Comparison of ENCODE assay signal across 29 cellular contexts in genomic region chr10:24616536-24616935, GRCh38.
A peak's percentile ranks its signal among the peaks of the same experiment; 100 is the strongest.
DNase-seq lines count a peak whose midpoint lies in the region; ATAC-seq and TF ChIP-seq lines count a peak whose summit lies in the region.
"Had no signal": no experiment of that assay in that cellular context is flagged by ENCODE, and none has a peak within 500 bp of the region (broad histone marks: within the 10 kb centered on the region; RNA-seq: fewer than 3 reads in every experiment).

No MANE protein-coding gene starts in this region.

- H3K9ac ChIP-seq in GM23248, result peak overlapping the region; percentile 2; the same call in 1 of the 2 replicates

- H3K9me3 ChIP-seq in GM23248 (ENCODE audit: low read depth), result no peaks in the 10 kb centered on the region
- H3K9me3 ChIP-seq in RWPE2 (ENCODE audit: severe bottlenecking), result no peaks in the 10 kb centered on the region
- H3K9me3 ChIP-seq in mucosa of descending colon, result no peaks in the 10 kb centered on the region
- H3K9me3 ChIP-seq: adrenal gland, psoas muscle, thyroid gland had no signal

- intact Hi-C loops in mucosa of descending colon (cut with DNase I, micrococcal nuclease), result no loop called here

- H3F3A ChIP-seq in GM23248 (ENCODE audit: insufficient read depth), result peaks cover 22% of the 10 kb centered on the region

- peaks cover 28% of the 10 kb centered on the region for H3K36me3 ChIP-seq in GM23248 (ENCODE audit: low read depth)
- H3K36me3 ChIP-seq in RWPE2 (ENCODE audit: low read depth), result peaks cover 48% of the 10 kb centered on the region
- no peaks in the 10 kb centered on the region for H3K36me3 ChIP-seq in mucosa of descending colon (ENCODE audit: low read depth)
- H3K36me3 ChIP-seq: thyroid gland had no signal

- H3K9me3 Mint-ChIP-seq in stimulated activated naive B cell treated with anti-CD40 and anti-IgM and Interleukin-4, amounts not matched to agents 10 μg/mL and 1 μg/mL and 100 μg/mL, for 72 hours, result no peaks in the 10 kb centered on the region
- H3K9me3 Mint-ChIP-seq: activated CD4-positive, alpha-beta memory T cell treated with anti-CD3 and anti-CD28 coated beads, Interleukin-2, amount 10 ng/mL, durations not matched to agents 7 days and 5 days; activated naive CD4-positive, alpha-beta T cell treated with anti-CD3 and anti-CD28 coated beads, Interleukin-2, amount 10 ng/mL, durations not matched to agents 7 days and 5 days; activated T-helper 1 cell treated with anti-CD3 and anti-CD28 coated beads, Interleukin-12 subunit alpha, Interleukin-12 subunit beta, Interleukin-2, Interleukin-4 antibody, amounts not matched to agents 30 ng/mL and 10 ng/mL and 1 ng/mL, durations not matched to agents 14 hours and 24 hours and 36 hours; naive thymus-derived CD8-positive, alpha-beta T cell had no signal

- H3K27ac ChIP-seq in GM23248 (peak overlapping the region; percentile 67), RWPE2 (ENCODE audit: poor library complexity, severe bottlenecking) (peak overlapping the region; percentile 22), epithelial cell of prostate (peak overlapping the region; percentile 83)
- H3K27ac ChIP-seq: adrenal gland, C4-2B, psoas muscle, thyroid gland had no signal

- no peak overlapping the region for H3K4me3 Mint-ChIP-seq in stimulated activated naive B cell treated with anti-CD40 and anti-IgM and Interleukin-4, amounts not matched to agents 10 μg/mL and 1 μg/mL and 100 μg/mL, for 72 hours
- H3K4me3 Mint-ChIP-seq: activated CD4-positive, alpha-beta memory T cell treated with anti-CD3 and anti-CD28 coated beads, Interleukin-2, amount 10 ng/mL, durations not matched to agents 7 days and 5 days; activated naive CD4-positive, alpha-beta T cell treated with anti-CD3 and anti-CD28 coated beads, Interleukin-2, amount 10 ng/mL, durations not matched to agents 7 days and 5 days; activated T-helper 1 cell treated with anti-CD3 and anti-CD28 coated beads, Interleukin-12 subunit alpha, Interleukin-12 subunit beta, Interleukin-2, Interleukin-4 antibody, amounts not matched to agents 30 ng/mL and 10 ng/mL and 1 ng/mL, durations not matched to agents 14 hours and 24 hours and 36 hours had no signal

- TF ChIP-seq CTCF in RWPE2 (IDR thresholded peaks at IDR 0.05; ENCODE audit: poor library complexity, severe bottlenecking), result no peak
- TF ChIP-seq CTCF in mucosa of descending colon (IDR thresholded peaks at IDR 0.05), result no peak

- H3K4me3 ChIP-seq in GM23248, result no peak overlapping the region
- no peak overlapping the region for H3K4me3 ChIP-seq in RWPE2 (ENCODE audit: severe bottlenecking)
- no peak overlapping the region for H3K4me3 ChIP-seq in mucosa of descending colon
- H3K4me3 ChIP-seq: adrenal gland, psoas muscle, thyroid gland had no signal

- peaks cover 74% of the 10 kb centered on the region for H3K79me2 ChIP-seq in GM23248 (ENCODE audit: insufficient read depth)

- H3K9me2 ChIP-seq in GM23248 (ENCODE audit: insufficient read depth), result no peaks in the 10 kb centered on the region

- H2AFZ ChIP-seq in GM23248, result no peak overlapping the region

- H3K36me3 Mint-ChIP-seq in stimulated activated naive B cell treated with anti-CD40 and anti-IgM and Interleukin-4, amounts not matched to agents 10 μg/mL and 1 μg/mL and 100 μg/mL, for 72 hours, result peaks cover 0 to 6% of the 10 kb centered on the region in 2 donors

- H3K27ac Mint-ChIP-seq in stimulated activated naive B cell treated with anti-CD40 and anti-IgM and Interleukin-4, amounts not matched to agents 10 μg/mL and 1 μg/mL and 100 μg/mL, for 72 hours, result peak overlapping the region; percentile 3
- H3K27ac Mint-ChIP-seq: activated CD4-positive, alpha-beta memory T cell treated with anti-CD3 and anti-CD28 coated beads, Interleukin-2, amount 10 ng/mL, durations not matched to agents 7 days and 5 days; activated naive CD4-positive, alpha-beta T cell treated with anti-CD3 and anti-CD28 coated beads, Interleukin-2, amount 10 ng/mL, durations not matched to agents 7 days and 5 days; activated T-helper 1 cell treated with anti-CD3 and anti-CD28 coated beads, Interleukin-12 subunit alpha, Interleukin-12 subunit beta, Interleukin-2, Interleukin-4 antibody, amounts not matched to agents 30 ng/mL and 10 ng/mL and 1 ng/mL, durations not matched to agents 14 hours and 24 hours and 36 hours had no signal

- peak; percentile 80 for DNase-seq in GM23248
- no peak for DNase-seq in RWPE2 (ENCODE audit: low spot score)
- DNase-seq in epithelial cell of prostate (ENCODE audit: low read depth, low spot score), result no peak
- DNase-seq in stimulated activated naive B cell treated with anti-CD40 and anti-IgM and Interleukin-4, amounts not matched to agents 10 μg/mL and 1 μg/mL and 100 μg/mL, for 72 hours, result no peak
- no peak for DNase-seq in activated CD4-positive, CD25-positive, alpha-beta regulatory T cell treated with anti-CD3 and anti-CD28 coated beads, Interleukin-2, amount 50 U/mL, for 72 hours
- no peak for DNase-seq in mucosa of descending colon
- DNase-seq: activated CD4-positive, alpha-beta memory T cell treated with anti-CD3 and anti-CD28 coated beads, Interleukin-2, amount 10 ng/mL, durations not matched to agents 7 days and 5 days; activated CD8-positive, alpha-beta memory T cell treated with anti-CD3 and anti-CD28 coated beads, Interleukin-2, amount 50 U/mL, for 4 hours; activated naive CD4-positive, alpha-beta T cell treated with anti-CD3 and anti-CD28 coated beads, Interleukin-2, amount 10 ng/mL, durations not matched to agents 7 days and 5 days; adrenal gland; Calu3; DND-41; head of caudate nucleus; naive thymus-derived CD8-positive, alpha-beta T cell; NCI-H1436; NCI-H2081 treated with DMSO at 0.1 percent for 48 hours; NCI-H2227 treated with DMSO at 0.1 percent for 48 hours; NCI-H526 treated with DMSO at 0.1 percent for 48 hours; NK-92 treated with Interleukin-12 subunit alpha and Interleukin-12 subunit beta, amount 100 ng/mL, for 24 hours; nucleus accumbens; psoas muscle; stimulated activated CD4-positive, alpha-beta T cell treated with anti-CD3 and anti-CD28 coated beads, Interleukin-4, amount 100 ng/mL, for 1 hour; T-helper 2 cell; thyroid gland had no signal

- H3K27me3 ChIP-seq in GM23248 (replicated peaks; ENCODE audit: insufficient read depth) (no peaks in the 10 kb centered on the region), RWPE2 (ENCODE audit: insufficient read depth, poor library complexity, severe bottlenecking) (no peaks in the 10 kb centered on the region)
- H3K27me3 ChIP-seq: adrenal gland, thyroid gland had no signal

- ATAC-seq in RWPE2 (ENCODE audit: low read depth) (peak; percentile 79), mucosa of descending colon (no peak), GM21529 (IDR thresholded peaks at IDR 0.05; ENCODE audit: unreplicated experiment) (no peak)
- no peak for ATAC-seq in stimulated activated naive B cell treated with anti-CD40 and anti-IgM and Interleukin-4, amounts not matched to agents 10 μg/mL and 1 μg/mL and 100 μg/mL, for 72 hours (replicated peaks)
- ATAC-seq: naive thymus-derived CD8-positive, alpha-beta T cell; psoas muscle; sciatic nerve; SK-N-SH treated with all-trans-retinoic acid at 6 μM for 48 hours had no signal

- no peaks in the 10 kb centered on the region for H4K20me1 ChIP-seq in GM23248 (ENCODE audit: insufficient read depth)

- in situ Hi-C loops in GM23248 (cut with MboI), result no loop called here

- H3K4me1 ChIP-seq in GM23248 (ENCODE audit: insufficient read depth) (peaks cover 9% of the 10 kb centered on the region), RWPE2 (ENCODE audit: insufficient read depth, poor library complexity, severe bottlenecking) (peaks cover 20% of the 10 kb centered on the region), mucosa of descending colon (ENCODE audit: low read depth) (no peaks in the 10 kb centered on the region)
- H3K4me1 ChIP-seq: adrenal gland, psoas muscle had no signal

- peak overlapping the region; percentile 3 for H3K4me2 ChIP-seq in GM23248 (ENCODE audit: unreplicated experiment)

- H3K27me3 Mint-ChIP-seq in stimulated activated naive B cell treated with anti-CD40 and anti-IgM and Interleukin-4, amounts not matched to agents 10 μg/mL and 1 μg/mL and 100 μg/mL, for 72 hours, result no peaks in the 10 kb centered on the region
- H3K27me3 Mint-ChIP-seq: activated CD4-positive, alpha-beta memory T cell treated with anti-CD3 and anti-CD28 coated beads, Interleukin-2, amount 10 ng/mL, durations not matched to agents 7 days and 5 days; activated naive CD4-positive, alpha-beta T cell treated with anti-CD3 and anti-CD28 coated beads, Interleukin-2, amount 10 ng/mL, durations not matched to agents 7 days and 5 days; naive thymus-derived CD8-positive, alpha-beta T cell had no signal

- H3K4me1 Mint-ChIP-seq in stimulated activated naive B cell treated with anti-CD40 and anti-IgM and Interleukin-4, amounts not matched to agents 10 μg/mL and 1 μg/mL and 100 μg/mL, for 72 hours, result no peaks in the 10 kb centered on the region

- WGBS in GM23248 (ENCODE audit: low coverage in 1 of 2, low lambda C conversion rate in 2 of 2, missing lambda C conversion rate in 2 of 2), 2 experiments, result 23 to 26% methylated on average over 3 of the region's 3 CpGs

Comparison
In these comparisons a context has a peak if more than half of its experiments do, and no peak if none do; other contexts are left out.
1. H3K27ac ChIP-seq: peak in every context shown above with its lines; median percentile 83 in epithelial cell of prostate; 67 in GM23248; 22 in RWPE2.